In genomic region chr18:25669741-25670140, GRCh38 we compare ENCODE assay signal across 1 cellular context.
TF ChIP-seq lines count a peak whose summit lies in the region.

No MANE protein-coding gene starts in this region.

TF ChIP-seq in SK-N-SH treated with all-trans-retinoic acid at 6 μM for 48 hours, 23 proteins besides CTCF, POLR2A, EP300 and RAD21 (continued from another document):
- TF ChIP-seq BACH2 (CRISPR knock-in tag; IDR thresholded peaks at IDR 0.05; ENCODE audit: borderline replicate concordance) = no peak
- no peak for TF ChIP-seq RARB (CRISPR knock-in tag; IDR thresholded peaks at IDR 0.05)
- no peak for TF ChIP-seq ZNF8 (CRISPR knock-in tag; IDR thresholded peaks at IDR 0.05)
- no peak for TF ChIP-seq ZNF565 (CRISPR knock-in tag; conservative IDR thresholded peaks at IDR 0.05; ENCODE audit: low read depth)
- no peak for TF ChIP-seq ISL1 (CRISPR knock-in tag; IDR thresholded peaks at IDR 0.05)
- TF ChIP-seq TCF4 (CRISPR knock-in tag; IDR thresholded peaks at IDR 0.05; ENCODE audit: borderline replicate concordance) = no peak
- TF ChIP-seq SNAI2 (CRISPR knock-in tag; IDR thresholded peaks at IDR 0.05) = no peak
- no peak for TF ChIP-seq TOX (CRISPR knock-in tag; IDR thresholded peaks at IDR 0.05; ENCODE audit: borderline replicate concordance)
- TF ChIP-seq PPARA (CRISPR knock-in tag; IDR thresholded peaks at IDR 0.05; ENCODE audit: borderline replicate concordance) = no peak
- no peak for TF ChIP-seq GLIS3 (CRISPR knock-in tag; IDR thresholded peaks at IDR 0.05)
TF ChIP-seq in SK-N-SH treated with all-trans-retinoic acid at 6 μM for 48 hours: peak in this region for 0.
